In genomic region chr2:237722616-237723015, GRCh38 we compare ENCODE assay signal across 31 cellular contexts.
A peak's percentile ranks its signal among the peaks of the same experiment; 100 is the strongest.
DNase-seq lines count a peak whose midpoint lies in the region; ATAC-seq and TF ChIP-seq lines count a peak whose summit lies in the region.
"Had no signal": no experiment of that assay in that cellular context is flagged by ENCODE, and none has a peak within 500 bp of the region (broad histone marks: within the 10 kb centered on the region; RNA-seq: fewer than 3 reads in every experiment).

No MANE protein-coding gene starts in this region.

- ATAC-seq in Right ventricle myocardium superior (ENCODE audit: poor library complexity) (no peak), left lung (no peak), HG02884 (IDR thresholded peaks at IDR 0.05; ENCODE audit: unreplicated experiment) (no peak)
- ATAC-seq: activated CD8-positive, alpha-beta T cell treated with anti-CD3 and anti-CD28 coated beads, Interleukin-2, amount 10 ng/mL, durations not matched to agents 7 days and 5 days; left cardiac atrium; PC-3 had no signal

- H3K27me3 ChIP-seq in left ventricle myocardium inferior (ENCODE audit: low read depth) (no peaks in the 10 kb centered on the region), left lung (no peaks in the 10 kb centered on the region)
- H3K27me3 ChIP-seq: suprapubic skin had no signal

- H3K4me1 Mint-ChIP-seq in glutamatergic neuron (ENCODE audit: low read depth, unreplicated experiment) (peaks cover 79% of the 10 kb centered on the region), osteocyte (ENCODE audit: unreplicated experiment) (peaks cover 58% of the 10 kb centered on the region)

- peak overlapping the region; percentile 8 for H3K4me3 Mint-ChIP-seq in glutamatergic neuron (ENCODE audit: unreplicated experiment)
- H3K4me3 Mint-ChIP-seq in osteocyte (ENCODE audit: unreplicated experiment) = no peak overlapping the region
- H3K4me3 Mint-ChIP-seq: activated CD8-positive, alpha-beta T cell treated with anti-CD3 and anti-CD28 coated beads, Interleukin-2, amount 10 ng/mL, durations not matched to agents 7 days and 5 days; activated naive CD8-positive, alpha-beta T cell treated with anti-CD3 and anti-CD28 coated beads, Interleukin-2, amount 10 ng/mL, durations not matched to agents 7 days and 5 days; memory B cell had no signal

- peak overlapping the region; percentile 98 for H3K27ac Mint-ChIP-seq in glutamatergic neuron (ENCODE audit: unreplicated experiment)
- no peak overlapping the region for H3K27ac Mint-ChIP-seq in osteocyte (ENCODE audit: unreplicated experiment)

- peak overlapping the region; percentile 10 for H3K27ac ChIP-seq in left ventricle myocardium inferior (replicated peaks)
- no peak overlapping the region for H3K27ac ChIP-seq in left lung
- H3K27ac ChIP-seq: prostate gland, suprapubic skin had no signal

- H3K27me3 Mint-ChIP-seq in glutamatergic neuron (ENCODE audit: unreplicated experiment) = peaks cover 12% of the 10 kb centered on the region
- H3K27me3 Mint-ChIP-seq in osteocyte (ENCODE audit: unreplicated experiment) = no peaks in the 10 kb centered on the region
- H3K27me3 Mint-ChIP-seq: activated naive CD8-positive, alpha-beta T cell treated with anti-CD3 and anti-CD28 coated beads, Interleukin-2, amount 10 ng/mL, durations not matched to agents 7 days and 5 days; memory B cell had no signal

- H3K36me3 ChIP-seq in left ventricle myocardium inferior (no peaks in the 10 kb centered on the region), left lung (peaks cover 0 to 30% of the 10 kb centered on the region in 2 donors)
- H3K36me3 ChIP-seq: prostate gland had no signal

- peaks cover 19% of the 10 kb centered on the region for H3K9me3 Mint-ChIP-seq in glutamatergic neuron (ENCODE audit: unreplicated experiment)
- no peaks in the 10 kb centered on the region for H3K9me3 Mint-ChIP-seq in osteocyte (ENCODE audit: unreplicated experiment)
- H3K9me3 Mint-ChIP-seq: activated naive CD8-positive, alpha-beta T cell treated with anti-CD3 and anti-CD28 coated beads, Interleukin-2, amount 10 ng/mL, durations not matched to agents 7 days and 5 days; memory B cell had no signal

- DNase-seq in left ventricle myocardium inferior (no peak), Right ventricle myocardium superior (no peak), glutamatergic neuron (no peak), osteocyte (ENCODE audit: extremely low spot score, unreplicated experiment) (peak; percentile 49), left lung (no peak), NCI-H524 (lab: John Stamatoyannopoulos, UW) (no peak)
- DNase-seq: activated CD8-positive, alpha-beta T cell treated with anti-CD3 and anti-CD28 coated beads, Interleukin-2, amount 10 ng/mL, durations not matched to agents 7 days and 5 days; activated effector memory CD4-positive, alpha-beta T cell treated with anti-CD3 and anti-CD28 coated beads, Interleukin-2, amount 50 U/mL, for 16 hours; activated naive CD8-positive, alpha-beta T cell treated with anti-CD3 and anti-CD28 coated beads, Interleukin-2, amount 10 ng/mL, durations not matched to agents 7 days and 5 days; activated T-cell treated with anti-CD3 and anti-CD28 coated beads for 4 hours; aorta; Caco-2; DMS79 treated with DMSO at 0.1 percent for 48 hours; effector CD4-positive, alpha-beta T cell; GDM1; H7; hypothalamus; left cardiac atrium; NCI-H1092; NCI-H187; NCI-H2171; NCI-H510A; nucleus accumbens; PC-3; SK-N-SH; stimulated activated naive CD4-positive, alpha-beta T cell treated with Interleukin-2 at 50 U/mL for 16 hours had no signal

- intact Hi-C loops in left ventricle myocardium inferior (cut with micrococcal nuclease) = no loop called here
- intact Hi-C loops in Right ventricle myocardium superior (cut with DNase I) = no loop called here
- intact Hi-C loops in left lung (cut with DNase I) = no loop called here

- H3K9me3 ChIP-seq in left ventricle myocardium inferior (replicated peaks) = no peaks in the 10 kb centered on the region
- H3K9me3 ChIP-seq in left lung = no peaks in the 10 kb centered on the region
- H3K9me3 ChIP-seq: Caco-2, prostate gland, SK-N-SH, suprapubic skin had no signal

- H3K4me1 ChIP-seq in left ventricle myocardium inferior (peaks cover 82% of the 10 kb centered on the region), left lung (peaks cover 17 to 70% of the 10 kb centered on the region in 2 donors)

- H3K4me3 ChIP-seq in left ventricle myocardium inferior (no peak overlapping the region), left lung (no peak overlapping the region)
- H3K4me3 ChIP-seq: K562, prostate gland, suprapubic skin had no signal

- peaks cover 4% of the 10 kb centered on the region for H3K36me3 Mint-ChIP-seq in glutamatergic neuron (ENCODE audit: unreplicated experiment)
- peaks cover 13% of the 10 kb centered on the region for H3K36me3 Mint-ChIP-seq in osteocyte (ENCODE audit: unreplicated experiment)

- TF ChIP-seq CTCF in left ventricle myocardium inferior (IDR thresholded peaks at IDR 0.05; ENCODE audit: borderline replicate concordance) (no peak), glutamatergic neuron (IDR thresholded peaks at IDR 0.05; ENCODE audit: partially characterized antibody, unreplicated experiment) (no peak), osteocyte (IDR thresholded peaks at IDR 0.05) (no peak), left lung (IDR thresholded peaks at IDR 0.05) (no peak)
